ENCODE assay signal across 8 cellular contexts in genomic region chr17:50681260-50682200, GRCh38. TPM values are rescaled to one million over a fixed set of nuclear protein-coding genes. Genes with fewer than 3 reads are reported as not detected.
A peak's percentile ranks its signal among the peaks of the same experiment; 100 is the strongest.
DNase-seq lines count a peak whose midpoint lies in the region; ATAC-seq and TF ChIP-seq lines count a peak whose summit lies in the region.

No MANE protein-coding gene starts in this region.

- no peak for ATAC-seq in HG02588 (IDR thresholded peaks at IDR 0.05; ENCODE audit: unreplicated experiment)
- no peak for ATAC-seq in HG03159 (IDR thresholded peaks at IDR 0.05; ENCODE audit: unreplicated experiment)

- H3K27me3 ChIP-seq in trophoblast cell (ENCODE audit: insufficient read depth, low read length), result no peaks in the 10 kb centered on the region

- no peak overlapping the region for H2AK5ac ChIP-seq in trophoblast cell (ENCODE audit: low read length)

- no peak overlapping the region for H4K8ac ChIP-seq in trophoblast cell (ENCODE audit: low read depth, low read length)

- no peak overlapping the region for H3K14ac ChIP-seq in trophoblast cell (ENCODE audit: low read length)

- peak; percentile 79 for TF ChIP-seq CTCF in fibroblast of villous mesenchyme (IDR thresholded peaks at IDR 0.05; ENCODE audit: insufficient read depth, low read depth, low read length)
- no peak for TF ChIP-seq CTCF in lower leg skin (IDR thresholded peaks at IDR 0.05)

- H3K18ac ChIP-seq in trophoblast cell (ENCODE audit: low read length), result no peak overlapping the region

- no peak overlapping the region for H4K91ac ChIP-seq in trophoblast cell (ENCODE audit: low read depth, low read length)

- H3K9me3 ChIP-seq in trophoblast cell (ENCODE audit: insufficient read depth, low read depth, low read length), result no peaks in the 10 kb centered on the region

- intact Hi-C loops in lower leg skin (cut with DNase I; ENCODE audit: low total_unique reads), result loop anchor here (5.0 kb wide), 2 partner anchors 49 to 129 kb away; partner anchors contain the start of gene ABCC3

- H3K79me1 ChIP-seq in trophoblast cell (ENCODE audit: low read length), result peaks cover 2% of the 10 kb centered on the region

- WGBS in trophoblast cell (ENCODE audit: extremely low coverage, insufficient coverage, insufficient read length), result no CpG with 5 or more reads among the region's 27 CpGs
- 57% methylated on average over 27 of the region's 27 CpGs for WGBS in lower leg skin, 2 donors

- H2BK5ac ChIP-seq in trophoblast cell (ENCODE audit: low read depth, low read length, poor library complexity), result no peak overlapping the region

- no peak overlapping the region for H3K27ac ChIP-seq in trophoblast cell (ENCODE audit: low read depth, low read length)

- no peak overlapping the region for H3K9ac ChIP-seq in trophoblast cell (ENCODE audit: low read length)

- H3K23ac ChIP-seq in trophoblast cell (ENCODE audit: low read length), result no peak overlapping the region

- peaks cover 4 to 9% of the 10 kb centered on the region in 2 experiments for H3K4me1 ChIP-seq in trophoblast cell (ENCODE audit: control insufficient read depth in 1 of 2, insufficient read depth in 2 of 2, low read length in 2 of 2)

- H3K4me3 ChIP-seq in fibroblast of villous mesenchyme (ENCODE audit: low read depth, low read length), result no peak overlapping the region
- H3K4me3 ChIP-seq in trophoblast cell (ENCODE audit: low read depth, low read length), result no peak overlapping the region
- no peak overlapping the region for H3K4me3 ChIP-seq in lower leg skin (ENCODE audit: low read depth, poor library complexity, severe bottlenecking)

- no peaks in the 10 kb centered on the region for H3K79me2 ChIP-seq in trophoblast cell (ENCODE audit: control insufficient read depth, insufficient read depth, low read length, poor library complexity)

- H2BK120ac ChIP-seq in trophoblast cell (ENCODE audit: insufficient read depth, low read length, poor library complexity), result no peak overlapping the region

- no peak overlapping the region for H2AFZ ChIP-seq in trophoblast cell (ENCODE audit: insufficient read depth, low read length, poor library complexity)

- DNase-seq in COR-L47 (lab: John Stamatoyannopoulos, UW) (peak; percentile 70), Kasumi-1 (lab: John Stamatoyannopoulos, UW) (peak; percentile 80 to 87), SKM-1 treated with dmso at 0.1 percent for 144 hours (lab: John Stamatoyannopoulos, UW; ENCODE audit: unreplicated experiment) (peak; percentile 49), fibroblast of villous mesenchyme (ENCODE audit: low read depth) (peak; percentile 83), trophoblast cell (peak; percentile 46 to 78), lower leg skin (ENCODE audit: low spot score in 2 of 2) (no peak)

- H3K4me2 ChIP-seq in trophoblast cell (ENCODE audit: low read length), result no peak overlapping the region

- H2BK12ac ChIP-seq in trophoblast cell (ENCODE audit: low read length), result no peak overlapping the region

- no peak for TF ChIP-seq POLR2A in lower leg skin (IDR thresholded peaks at IDR 0.05)

- H3K4ac ChIP-seq in trophoblast cell (ENCODE audit: low read depth, low read length), result no peak overlapping the region

- H3K36me3 ChIP-seq in trophoblast cell (ENCODE audit: control insufficient read depth in 1 of 2, insufficient read depth in 2 of 2, low read length in 2 of 2), result no peaks in the 10 kb centered on the region

- no peak overlapping the region for H4K12ac ChIP-seq in trophoblast cell (ENCODE audit: low read depth, low read length)

RNA-seq across cellular contexts. Expression of gene ANKRD40, which starts 26.2 kb away (rescaled TPM):
- total RNA-seq in fibroblast of villous mesenchyme (47.0 and 59.6 TPM in 2 replicates), lower leg skin (10 to 100 TPM; 22.4 to 31.1 (median 22.7) TPM)
- 19.4 and 20.6 TPM in 2 replicates for polyA plus RNA-seq in trophoblast cell (2013)

RNA-seq across cellular contexts. Expression of gene LUC7L3, which starts 37.9 kb away (rescaled TPM):
- 26.7 and 31.5 TPM in 2 replicates for total RNA-seq in fibroblast of villous mesenchyme
- polyA plus RNA-seq in trophoblast cell (2013), result 128 and 131 TPM in 2 replicates
- total RNA-seq in lower leg skin, result 10 to 100 TPM; 31.6 to 70.2 (median 51.6) TPM

RNA-seq across cellular contexts. Expression of gene ABCC3, which starts 46.8 kb away (rescaled TPM):
- total RNA-seq in fibroblast of villous mesenchyme, result 14.5 and 39.3 TPM in 2 replicates
- 0.04 and 0.07 TPM in 2 replicates for polyA plus RNA-seq in trophoblast cell (2013)
- 10 to 100 TPM; 25.8 to 47.5 (median 35.2) TPM for total RNA-seq in lower leg skin

Comparison
In these comparisons a context has a peak if more than half of its experiments do, and no peak if none do; other contexts are left out.
1. DNase-seq: peak in COR-L47 (single experiment), Kasumi-1 (2 of 2), SKM-1 treated with dmso at 0.1 percent for 144 hours (single experiment), fibroblast of villous mesenchyme (single experiment) and trophoblast cell (2 of 2); none in lower leg skin (0 of 2).